Comparison of ENCODE assay signal across 8 cellular contexts in genomic region chr5:96431376-96432244, GRCh38. TPM values are rescaled to one million over a fixed set of nuclear protein-coding genes. Genes with fewer than 3 reads are reported as not detected.
DNase-seq lines count a peak whose midpoint lies in the region; ATAC-seq and TF ChIP-seq lines count a peak whose summit lies in the region.

No MANE protein-coding gene starts in this region.

- TF ChIP-seq CTCF in WERI-Rb-1 (IDR thresholded peaks at IDR 0.05; ENCODE audit: low read depth, low read length): no peak

- no peaks in the 10 kb centered on the region for H3K4me1 ChIP-seq in SJCRH30

- H3K4me3 ChIP-seq in WERI-Rb-1 (ENCODE audit: low read depth, low read length) (peak overlapping the region; percentile 59; the same call in 1 of the 2 replicates), SJCRH30 (no peak overlapping the region)

- ATAC-seq in HG02852 (IDR thresholded peaks at IDR 0.05; ENCODE audit: unreplicated experiment) (no peak), HG03469 (IDR thresholded peaks at IDR 0.05; ENCODE audit: unreplicated experiment) (no peak)

- H3K9me3 ChIP-seq in WERI-Rb-1 (ENCODE audit: severe bottlenecking): no peaks in the 10 kb centered on the region
- no peaks in the 10 kb centered on the region for H3K9me3 ChIP-seq in SJCRH30 (replicated peaks)

- H3K27ac ChIP-seq in WERI-Rb-1 (no peak overlapping the region), SJCRH30 (no peak overlapping the region)

- H3K36me3 ChIP-seq in WERI-Rb-1 (no peaks in the 10 kb centered on the region), SJCRH30 (no peaks in the 10 kb centered on the region)

- DNase-seq in AG20443 (ENCODE audit: low spot score) (peak; percentile 69), HCEC 1CT (peak; percentile 18), WERI-Rb-1 (no peak), left kidney (ENCODE audit: low read depth, low spot score) (peak; percentile 52), SJCRH30 (no peak), midbrain (lab: John Stamatoyannopoulos, UW) (no peak)

- H3K27me3 ChIP-seq in WERI-Rb-1 (ENCODE audit: insufficient read depth, low read depth, severe bottlenecking): no peaks in the 10 kb centered on the region
- no peaks in the 10 kb centered on the region for H3K27me3 ChIP-seq in SJCRH30

RNA-seq across cellular contexts. Expression of gene PCSK1, which starts 1.4 kb away (rescaled TPM):
- total RNA-seq in SJCRH30 (2014; rRNA removed; shearing (Covaris generic)): not detected in 2 replicates

Comparison
In these comparisons a context has a peak if more than half of its experiments do, and no peak if none do; other contexts are left out.
1. DNase-seq: peak in AG20443 (single experiment), HCEC 1CT (single experiment) and left kidney (single experiment); none in WERI-Rb-1 (single experiment), SJCRH30 (0 of 2) and midbrain (single experiment).